ENCODE assay signal across 14 cellular contexts in genomic region chr1:16266411-16267118, GRCh38. TPM values are rescaled to one million over a fixed set of nuclear protein-coding genes. Genes with fewer than 3 reads are reported as not detected.
DNase-seq lines count a peak whose midpoint lies in the region; ATAC-seq, FAIRE-seq and TF ChIP-seq lines count a peak whose summit lies in the region.
"Had no signal": no experiment of that assay in that cellular context is flagged by ENCODE, and none has a peak within 500 bp of the region (broad histone marks: within the 10 kb centered on the region; RNA-seq: fewer than 3 reads in every experiment).

No MANE protein-coding gene starts in this region.

- H3K4me1 Mint-ChIP-seq in stimulated activated naive CD8-positive, alpha-beta T cell treated with anti-CD3 and anti-CD28 coated beads, Interleukin-15, amount 100 ng/mL, for 72 hours = peaks cover 11% of the 10 kb centered on the region

- in situ Hi-C loops in HepG2 (cut with HindIII; ENCODE audit: extremely low pct_ligation_motif_present, low pct_unique_long_range_greater_than_20kb) = no loop called here

- POLR2A ChIA-PET in HepG2 (lab: Yijun Ruan, JAX) (interaction anchor here (0.6 kb wide), 1 partner anchor 42 kb away, joined by 3 read pairs; no protein-coding TSS in a partner anchor), PC-9 (lab: Charles Lee; ENCODE audit: unreplicated experiment) (no interaction called here)

- no TSS peak for BruUV-seq in HepG2 (replicated peaks; lab: Mats Ljungman, UMichigan)
- no TSS peak for BruUV-seq in PC-9 (replicated peaks; lab: Mats Ljungman, UMichigan)

- ATAC-seq in HepG2 = no peak
- no peak for ATAC-seq in HG02588 (IDR thresholded peaks at IDR 0.05; ENCODE audit: unreplicated experiment)
- ATAC-seq in GM19023 (IDR thresholded peaks at IDR 0.05; ENCODE audit: unreplicated experiment) = no peak
- ATAC-seq in stimulated activated naive CD8-positive, alpha-beta T cell treated with anti-CD3 and anti-CD28 coated beads, Interleukin-15, amount 100 ng/mL, for 72 hours = no peak
- ATAC-seq: left colon had no signal

- intact Hi-C loops in HepG2 (cut with micrococcal nuclease; ENCODE audit: unreplicated experiment) (no loop called here), PC-9 (cut with micrococcal nuclease; ENCODE audit: unreplicated experiment) (no loop called here)

- no peak overlapping the region for H2AFZ ChIP-seq in HepG2 (ENCODE audit: low read length)
- H2AFZ ChIP-seq in PC-9 = no peak overlapping the region

- 87% methylated on average over 4 of the region's 4 CpGs for WGBS in liver
- WGBS in HepG2 (ENCODE audit: low lambda C conversion rate) = over 99% methylated on average over 4 of the region's 4 CpGs

- no peak for TF ChIP-seq CTCF in liver (IDR thresholded peaks at IDR 0.05; ENCODE audit: low read depth, low read length, missing input control)
- no peak for TF ChIP-seq CTCF in HepG2 (CRISPR knock-in tag; IDR thresholded peaks at IDR 0.05)
- no peak for TF ChIP-seq CTCF in PC-9 (conservative IDR thresholded peaks at IDR 0.05)

- CTCF ChIA-PET in HepG2 (lab: Yijun Ruan, JAX; ENCODE audit: low intra/inter-chr PET ratio, low total read pairs) (no interaction called here), PC-9 (lab: Charles Lee) (no interaction called here)

- H3K4me2 ChIP-seq in HepG2 (ENCODE audit: low read depth, low read length) (no peak overlapping the region), PC-9 (no peak overlapping the region)

- H3K27me3 ChIP-seq in liver (ENCODE audit: control insufficient read depth in 4 of 4, insufficient read depth in 4 of 4, low read length in 3 of 4) (no peaks in the 10 kb centered on the region), HepG2 (ENCODE audit: control insufficient read depth in 1 of 2, insufficient read depth in 2 of 2, low read length in 2 of 2) (no peaks in the 10 kb centered on the region; a peak in 1 of 5 replicates), PC-9 (ENCODE audit: insufficient read depth, low read depth) (no peaks in the 10 kb centered on the region)

- TF ChIP-seq EP300 in HepG2 (IDR thresholded peaks at IDR 0.05; ENCODE audit: low read depth in 2 of 2, low read length in 2 of 2) (no peak), HepG2 (CRISPR knock-in tag; IDR thresholded peaks at IDR 0.05; ENCODE audit: borderline replicate concordance) (no peak)

- no peaks in the 10 kb centered on the region for H3K27me3 Mint-ChIP-seq in stimulated activated naive CD8-positive, alpha-beta T cell treated with anti-CD3 and anti-CD28 coated beads, Interleukin-15, amount 100 ng/mL, for 72 hours
- H3K27me3 Mint-ChIP-seq: activated CD4-positive, alpha-beta memory T cell treated with anti-CD3 and anti-CD28 coated beads, Interleukin-2, amount 10 ng/mL, durations not matched to agents 7 days and 5 days had no signal

- H3F3A ChIP-seq in PC-9 (ENCODE audit: insufficient read depth, low read depth) = no peaks in the 10 kb centered on the region

- H3K9me3 Mint-ChIP-seq in stimulated activated naive CD8-positive, alpha-beta T cell treated with anti-CD3 and anti-CD28 coated beads, Interleukin-15, amount 100 ng/mL, for 72 hours = no peaks in the 10 kb centered on the region
- H3K9me3 Mint-ChIP-seq: activated CD4-positive, alpha-beta memory T cell treated with anti-CD3 and anti-CD28 coated beads, Interleukin-2, amount 10 ng/mL, durations not matched to agents 7 days and 5 days had no signal

- H3K79me2 ChIP-seq in HepG2 (ENCODE audit: insufficient read depth, low read length) (no peaks in the 10 kb centered on the region), PC-9 (ENCODE audit: low read depth) (no peaks in the 10 kb centered on the region)

- TF ChIP-seq RAD21 in liver (IDR thresholded peaks at IDR 0.05) (no peak), HepG2 (CRISPR knock-in tag; IDR thresholded peaks at IDR 0.05) (no peak)

- no peak overlapping the region for H3K4me3 ChIP-seq in liver (ENCODE audit: low read depth in 1 of 3, low read length in 3 of 3)
- H3K4me3 ChIP-seq in HepG2 (replicated peaks in 1 of 3; ENCODE audit: insufficient read depth in 1 of 3, low read depth in 2 of 3, low read length in 3 of 3) = no peak overlapping the region
- no peak overlapping the region for H3K4me3 ChIP-seq in PC-9

- no peak for TF ChIP-seq POLR2A in HepG2 (IDR thresholded peaks at IDR 0.05; ENCODE audit: insufficient read depth in 1 of 2, low read depth in 2 of 2, low read length in 2 of 2)

- peaks cover 0 to 4% (median 0%) of the 10 kb centered on the region in 4 donors for H3K4me1 ChIP-seq in liver (ENCODE audit: control insufficient read depth in 4 of 4, insufficient read depth in 4 of 4, low read length in 3 of 4)
- peaks cover 26% of the 10 kb centered on the region for H3K4me1 ChIP-seq in HepG2 (ENCODE audit: insufficient read depth, low read length)
- no peaks in the 10 kb centered on the region for H3K4me1 ChIP-seq in PC-9 (replicated peaks; ENCODE audit: insufficient read depth)

- no peaks in the 10 kb centered on the region for H3K36me3 ChIP-seq in liver (ENCODE audit: control insufficient read depth in 4 of 4, insufficient read depth in 3 of 4, low read depth in 1 of 4, low read length in 3 of 4)
- H3K36me3 ChIP-seq in HepG2 (replicated peaks in 1 of 2; ENCODE audit: control insufficient read depth in 1 of 2, insufficient read depth in 2 of 2, low read length in 2 of 2) = peaks cover 1 to 5% of the 10 kb centered on the region in 2 experiments; a peak in 2 of 5 replicates
- no peaks in the 10 kb centered on the region for H3K36me3 ChIP-seq in PC-9 (ENCODE audit: low read depth)

- no peak overlapping the region for H3K9ac ChIP-seq in liver (ENCODE audit: low read depth in 1 of 2, low read length in 2 of 2)
- H3K9ac ChIP-seq in HepG2 (ENCODE audit: insufficient read depth, low read depth, low read length) = no peak overlapping the region

- no peak overlapping the region for H3K27ac Mint-ChIP-seq in stimulated activated naive CD8-positive, alpha-beta T cell treated with anti-CD3 and anti-CD28 coated beads, Interleukin-15, amount 100 ng/mL, for 72 hours
- H3K27ac Mint-ChIP-seq: activated CD4-positive, alpha-beta memory T cell treated with anti-CD3 and anti-CD28 coated beads, Interleukin-2, amount 10 ng/mL, durations not matched to agents 7 days and 5 days had no signal

- H3K9me3 ChIP-seq in liver (ENCODE audit: control insufficient read depth in 4 of 4, low read length in 3 of 4) (no peaks in the 10 kb centered on the region), HepG2 (ENCODE audit: low read length) (no peaks in the 10 kb centered on the region), PC-9 (ENCODE audit: insufficient read depth, low read depth) (no peaks in the 10 kb centered on the region)

- no peak overlapping the region for H3K4me3 Mint-ChIP-seq in stimulated activated naive CD8-positive, alpha-beta T cell treated with anti-CD3 and anti-CD28 coated beads, Interleukin-15, amount 100 ng/mL, for 72 hours
- H3K4me3 Mint-ChIP-seq: activated CD4-positive, alpha-beta memory T cell treated with anti-CD3 and anti-CD28 coated beads, Interleukin-2, amount 10 ng/mL, durations not matched to agents 7 days and 5 days had no signal

- DNase-seq in HepG2 (ENCODE audit: low spot score) (no peak), astrocyte of the hippocampus (ENCODE audit: low read depth, low spot score) (peak; percentile 51), iris pigment epithelial cell (ENCODE audit: low read depth) (peak; percentile 28), PC-9 (no peak)
- no peak for DNase-seq in stimulated activated naive CD8-positive, alpha-beta T cell treated with anti-CD3 and anti-CD28 coated beads, Interleukin-15, amount 100 ng/mL, for 72 hours
- DNase-seq: activated CD4-positive, alpha-beta memory T cell treated with anti-CD3 and anti-CD28 coated beads, Interleukin-2, amount 10 ng/mL, durations not matched to agents 7 days and 5 days; activated gamma-delta T cell; left colon; NCI-H187 treated with DMSO at 0.1 percent for 48 hours had no signal

- H3K27ac ChIP-seq in liver (ENCODE audit: low read depth in 1 of 2, low read length in 2 of 2) = no peak overlapping the region
- H3K27ac ChIP-seq in HepG2 (ENCODE audit: extremely low read length, insufficient read depth, low read length) = no peak overlapping the region
- H3K27ac ChIP-seq in PC-9 = no peak overlapping the region
- H3K27ac ChIP-seq: RWPE1 had no signal

- no peaks in the 10 kb centered on the region for H3K9me2 ChIP-seq in PC-9 (ENCODE audit: insufficient read depth)

- FAIRE-seq in HepG2 (lab: Jason Lieb, UNC) = no peak
- FAIRE-seq: D721Med had no signal

- H4K20me1 ChIP-seq in HepG2 (ENCODE audit: insufficient read depth, low read length) (no peaks in the 10 kb centered on the region), PC-9 (ENCODE audit: insufficient read depth) (no peaks in the 10 kb centered on the region)

RNA-seq across cellular contexts. Expression of gene CPLANE2, which starts 29.6 kb away (rescaled TPM):
- total RNA-seq in liver = 1 to 10 TPM; 2.5 to 2.7 TPM
- 1 to 10 TPM in 1 of 2 donors, under 1 TPM in 1; 0.96 to 2.4 TPM for polyA plus RNA-seq in liver
- 0.98 and 1.6 TPM in 2 replicates for total RNA-seq in HepG2 (2016; rRNA removed; fragmentation: Illumina TruSeq; extraction: Trizol)
- total RNA-seq in HepG2 (2016; cell fraction: cytosol; rRNA removed; fragmentation: Illumina TruSeq; extraction: Trizol; ENCODE audit: low read depth) = 0.62 and 0.71 TPM in 2 replicates
- total RNA-seq in HepG2 (2016; cell fraction: insoluble cytoplasmic fraction; rRNA removed; fragmentation: Illumina TruSeq; extraction: Trizol) = 1.00 and 1.9 TPM in 2 replicates
- 1.8 and 1.9 TPM in 2 replicates for total RNA-seq in HepG2 (2016; cell fraction: membrane; rRNA removed; fragmentation: Illumina TruSeq; extraction: Trizol)
- 0.99 and 1.3 TPM in 2 replicates for total RNA-seq in HepG2 (2016; cell fraction: nucleus; rRNA removed; fragmentation: Illumina TruSeq; extraction: Trizol)
- polyA plus RNA-seq in HepG2 (2011; rRNA removed) = 0.27 and 0.29 TPM in 2 replicates
- 0.12 and 0.42 TPM in 2 replicates for polyA plus RNA-seq in HepG2 (2011; cell fraction: cytosol; rRNA removed)
- 0.43 and 0.48 TPM in 2 replicates for polyA plus RNA-seq in HepG2 (2011; cell fraction: nucleus; rRNA removed)
- polyA plus RNA-seq in HepG2 (2012) = 0.38 and 0.53 TPM in 2 replicates
- polyA plus RNA-seq in HepG2 (2016; cell fraction: cytosol; fragmentation: Illumina TruSeq; extraction: Trizol; ENCODE audit: low read depth) = 0.38 and 0.65 TPM in 2 replicates
- 0.47 and 0.85 TPM in 2 replicates for polyA plus RNA-seq in HepG2 (2016; cell fraction: insoluble cytoplasmic fraction; fragmentation: Illumina TruSeq; extraction: Trizol; ENCODE audit: low read depth)
- 0.76 and 1.2 TPM in 2 replicates for polyA plus RNA-seq in HepG2 (2016; cell fraction: membrane; fragmentation: Illumina TruSeq; extraction: Trizol; ENCODE audit: low read depth)
- polyA plus RNA-seq in HepG2 (2016; cell fraction: nucleus; fragmentation: Illumina TruSeq; extraction: Trizol; ENCODE audit: insufficient read depth, low read depth) = 0.41 and 2.0 TPM in 2 replicates
- polyA minus RNA-seq in HepG2 (2011; rRNA and poly(A)+ RNA removed; ENCODE audit: low replicate concordance) = 4.2 and 10.4 TPM in 2 replicates
- 2.1 TPM in 1 of 2 replicates, not detected in the other for polyA minus RNA-seq in HepG2 (2011; cell fraction: cytosol; rRNA and poly(A)+ RNA removed)
- 0.39 and 1.1 TPM in 2 replicates for polyA minus RNA-seq in HepG2 (2011; cell fraction: nucleus; rRNA and poly(A)+ RNA removed)
- total RNA-seq in PC-9 (2021) = 4.5 and 6.1 TPM in 2 replicates

RNA-seq across cellular contexts. Expression of gene ARHGEF19, which starts 54.1 kb away (rescaled TPM):
- total RNA-seq in liver (1 to 10 TPM in 1 of 2 donors, under 1 TPM in 1; 0.79 to 3.0 TPM), HepG2 (2016; rRNA removed; fragmentation: Illumina TruSeq; extraction: Trizol) (1.8 and 2.0 TPM in 2 replicates), PC-9 (2021) (38.5 and 44.3 TPM in 2 replicates)
- polyA plus RNA-seq in liver (1 to 10 TPM; 1.9 to 3.2 TPM), HepG2 (2011; rRNA removed) (1.7 and 2.2 TPM in 2 replicates)
- 0.53 and 1.0 TPM in 2 replicates for total RNA-seq in HepG2 (2016; cell fraction: cytosol; rRNA removed; fragmentation: Illumina TruSeq; extraction: Trizol; ENCODE audit: low read depth)
- 1.4 and 2.3 TPM in 2 replicates for total RNA-seq in HepG2 (2016; cell fraction: insoluble cytoplasmic fraction; rRNA removed; fragmentation: Illumina TruSeq; extraction: Trizol)
- total RNA-seq in HepG2 (2016; cell fraction: membrane; rRNA removed; fragmentation: Illumina TruSeq; extraction: Trizol) = 1.3 and 1.5 TPM in 2 replicates
- total RNA-seq in HepG2 (2016; cell fraction: nucleus; rRNA removed; fragmentation: Illumina TruSeq; extraction: Trizol) = 1.9 and 2.1 TPM in 2 replicates
- 1.7 and 2.2 TPM in 2 replicates for polyA plus RNA-seq in HepG2 (2011; cell fraction: cytosol; rRNA removed)
- polyA plus RNA-seq in HepG2 (2011; cell fraction: nucleus; rRNA removed) = 9.9 and 10.1 TPM in 2 replicates
- 0.88 and 1.6 TPM in 2 replicates for polyA plus RNA-seq in HepG2 (2012)
- polyA plus RNA-seq in HepG2 (2016; cell fraction: cytosol; fragmentation: Illumina TruSeq; extraction: Trizol; ENCODE audit: low read depth) = 0.47 and 1.2 TPM in 2 replicates
- polyA plus RNA-seq in HepG2 (2016; cell fraction: insoluble cytoplasmic fraction; fragmentation: Illumina TruSeq; extraction: Trizol; ENCODE audit: low read depth) = 1.7 and 2.2 TPM in 2 replicates
- 0.94 and 1.7 TPM in 2 replicates for polyA plus RNA-seq in HepG2 (2016; cell fraction: membrane; fragmentation: Illumina TruSeq; extraction: Trizol; ENCODE audit: low read depth)
- polyA plus RNA-seq in HepG2 (2016; cell fraction: nucleus; fragmentation: Illumina TruSeq; extraction: Trizol; ENCODE audit: insufficient read depth, low read depth) = 4.0 and 5.0 TPM in 2 replicates
- polyA minus RNA-seq in HepG2 (2011; rRNA and poly(A)+ RNA removed; ENCODE audit: low replicate concordance) = 1.3 and 7.5 TPM in 2 replicates
- 0.69 and 0.79 TPM in 2 replicates for polyA minus RNA-seq in HepG2 (2011; cell fraction: cytosol; rRNA and poly(A)+ RNA removed)
- polyA minus RNA-seq in HepG2 (2011; cell fraction: nucleus; rRNA and poly(A)+ RNA removed) = 1.4 and 2.1 TPM in 2 replicates

Comparison
In these comparisons a context has a peak if more than half of its experiments do, and no peak if none do; other contexts are left out.
1. DNase-seq: peak in astrocyte of the hippocampus (single experiment) and iris pigment epithelial cell (single experiment); none in HepG2 (single experiment), PC-9 (0 of 2) and stimulated activated naive CD8-positive, alpha-beta T cell treated with anti-CD3 and anti-CD28 coated beads, Interleukin-15, amount 100 ng/mL, for 72 hours (0 of 2).